25 cellular contexts compared by ENCODE assay signal in genomic region chr10:71228875-71229720, GRCh38. TPM values are rescaled to one million over a fixed set of nuclear protein-coding genes. Genes with fewer than 3 reads are reported as not detected.
DNase-seq lines count a peak whose midpoint lies in the region; ATAC-seq and TF ChIP-seq lines count a peak whose summit lies in the region.
"Had no signal": no experiment of that assay in that cellular context is flagged by ENCODE, and none has a peak within 500 bp of the region (broad histone marks: within the 10 kb centered on the region; RNA-seq: fewer than 3 reads in every experiment).

No MANE protein-coding gene starts in this region.

- ATAC-seq in mucosa of descending colon = no peak
- ATAC-seq in stimulated activated memory B cell treated with anti-CD40 and anti-IgM and Interleukin-4, amounts not matched to agents 10 μg/mL and 1 μg/mL and 100 μg/mL, for 72 hours = peak; percentile 28
- ATAC-seq in naive thymus-derived CD4-positive, alpha-beta T cell = no peak
- no peak for ATAC-seq in HG02588 (IDR thresholded peaks at IDR 0.05; ENCODE audit: unreplicated experiment)
- no peak for ATAC-seq in HG03571 (IDR thresholded peaks at IDR 0.05; ENCODE audit: unreplicated experiment)
- ATAC-seq: effector memory CD8-positive, alpha-beta T cell; psoas muscle had no signal

- H3K36me3 ChIP-seq in HEK293 (ENCODE audit: control insufficient read depth in 2 of 2, insufficient read depth in 1 of 2, low read length in 2 of 2) = peaks cover 0 to 11% of the 10 kb centered on the region in 2 experiments; a peak in 1 of 3 replicates
- H3K36me3 ChIP-seq in mucosa of descending colon (ENCODE audit: low read depth) = no peaks in the 10 kb centered on the region
- no peaks in the 10 kb centered on the region for H3K36me3 ChIP-seq in naive thymus-derived CD4-positive, alpha-beta T cell (ENCODE audit: control insufficient read depth in 2 of 3, insufficient read depth in 3 of 3, low read length in 3 of 3)
- H3K36me3 ChIP-seq: suprapubic skin had no signal

- H3K27me3 Mint-ChIP-seq in stimulated activated memory B cell treated with anti-CD40 and anti-IgM and Interleukin-4, amounts not matched to agents 10 μg/mL and 1 μg/mL and 100 μg/mL, for 72 hours = peaks cover 25% of the 10 kb centered on the region
- peaks cover 0 to 7% (median 4%) of the 10 kb centered on the region in 5 donors for H3K27me3 Mint-ChIP-seq in naive thymus-derived CD4-positive, alpha-beta T cell

- POLR2A ChIA-PET in HEK293 (lab: Yijun Ruan, JAX) = no interaction called here
- POLR2A ChIA-PET in naive thymus-derived CD4-positive, alpha-beta T cell (lab: Charles Lee) = no interaction called here

- DNase-seq in mucosa of descending colon (peak in 2 of 3 donors; percentile 16 to 36), T-helper 2 cell (no peak)
- no peak for DNase-seq in naive thymus-derived CD4-positive, alpha-beta T cell
- DNase-seq: activated B cell treated with CpG ODN at 0.5 μM for 24 hours; activated naive CD8-positive, alpha-beta T cell treated with anti-CD3 and anti-CD28 coated beads, Interleukin-2, amount 10 ng/mL, durations not matched to agents 7 days and 5 days; effector memory CD8-positive, alpha-beta T cell; foreskin fibroblast; NCI-H1092 treated with DMSO at 0.1 percent for 48 hours; NCI-H2081; NCI-H345; NCI-H82; psoas muscle; SHP77; small intestine; T1000 had no signal

- peaks cover 25% of the 10 kb centered on the region for H3K4me1 ChIP-seq in HEK293 (ENCODE audit: control insufficient read depth, insufficient read depth, low read length)
- peaks cover 11% of the 10 kb centered on the region for H3K4me1 ChIP-seq in mucosa of descending colon (ENCODE audit: low read depth)
- no peaks in the 10 kb centered on the region for H3K4me1 ChIP-seq in naive thymus-derived CD4-positive, alpha-beta T cell (ENCODE audit: control insufficient read depth in 2 of 2, insufficient read depth in 2 of 2, low read length in 2 of 2)

- no peak overlapping the region for H3K4me3 ChIP-seq in HEK293 (ENCODE audit: low read depth, low read length)
- no peak overlapping the region for H3K4me3 ChIP-seq in mucosa of descending colon
- no peak overlapping the region for H3K4me3 ChIP-seq in naive thymus-derived CD4-positive, alpha-beta T cell (ENCODE audit: low read length)
- H3K4me3 ChIP-seq: heart right ventricle, psoas muscle, suprapubic skin had no signal

- no peaks in the 10 kb centered on the region for H3K9me3 Mint-ChIP-seq in stimulated activated memory B cell treated with anti-CD40 and anti-IgM and Interleukin-4, amounts not matched to agents 10 μg/mL and 1 μg/mL and 100 μg/mL, for 72 hours
- no peaks in the 10 kb centered on the region for H3K9me3 Mint-ChIP-seq in naive thymus-derived CD4-positive, alpha-beta T cell
- H3K9me3 Mint-ChIP-seq: activated B cell treated with CpG ODN at 0.5 μM for 24 hours; activated naive CD8-positive, alpha-beta T cell treated with anti-CD3 and anti-CD28 coated beads, Interleukin-2, amount 10 ng/mL, durations not matched to agents 7 days and 5 days; effector memory CD8-positive, alpha-beta T cell; IgD-negative memory B cell had no signal

- H3K27ac ChIP-seq in HEK293 (ENCODE audit: extremely low read depth, low read depth, low read length) (no peak overlapping the region), cingulate gyrus (ENCODE audit: low read depth, low read length) (peak overlapping the region; percentile 97)
- no peak overlapping the region for H3K27ac ChIP-seq in naive thymus-derived CD4-positive, alpha-beta T cell (ENCODE audit: low read depth, low read length)
- H3K27ac ChIP-seq: C4-2B, psoas muscle, suprapubic skin had no signal

- H3K9me3 ChIP-seq in HEK293 (ENCODE audit: control insufficient read depth, insufficient read depth, low read depth, low read length) = no peaks in the 10 kb centered on the region
- H3K9me3 ChIP-seq in mucosa of descending colon = no peaks in the 10 kb centered on the region
- H3K9me3 ChIP-seq in naive thymus-derived CD4-positive, alpha-beta T cell (ENCODE audit: control insufficient read depth in 2 of 3, low read length in 3 of 3) = no peaks in the 10 kb centered on the region
- H3K9me3 ChIP-seq: heart right ventricle, psoas muscle, suprapubic skin had no signal

- intact Hi-C loops in mucosa of descending colon (cut with DNase I, micrococcal nuclease) = no loop called here
- intact Hi-C loops in naive thymus-derived CD4-positive, alpha-beta T cell (cut with micrococcal nuclease) = no loop called here

- TF ChIP-seq CTCF in HEK293 (tag by site-specific recombination; IDR thresholded peaks at IDR 0.05) (no peak), mucosa of descending colon (IDR thresholded peaks at IDR 0.05) (no peak)

- CTCF ChIA-PET in HEK293 (lab: Yijun Ruan, JAX) = interaction anchor here (0.6 to 3.1 kb wide), 4 partner anchors 16 to 381 kb away, joined by 3 to 12 read pairs (median 4); no protein-coding TSS in a partner anchor
- CTCF ChIA-PET in naive thymus-derived CD4-positive, alpha-beta T cell (lab: Charles Lee) = no interaction called here

- no peak overlapping the region for H3K4me3 Mint-ChIP-seq in stimulated activated memory B cell treated with anti-CD40 and anti-IgM and Interleukin-4, amounts not matched to agents 10 μg/mL and 1 μg/mL and 100 μg/mL, for 72 hours
- H3K4me3 Mint-ChIP-seq in naive thymus-derived CD4-positive, alpha-beta T cell = no peak overlapping the region
- H3K4me3 Mint-ChIP-seq: activated B cell treated with CpG ODN at 0.5 μM for 24 hours; activated naive CD8-positive, alpha-beta T cell treated with anti-CD3 and anti-CD28 coated beads, Interleukin-2, amount 10 ng/mL, durations not matched to agents 7 days and 5 days; effector memory CD8-positive, alpha-beta T cell; IgD-negative memory B cell had no signal

- no peaks in the 10 kb centered on the region for H3K27me3 ChIP-seq in naive thymus-derived CD4-positive, alpha-beta T cell (ENCODE audit: control insufficient read depth in 2 of 2, insufficient read depth in 2 of 2, low read length in 2 of 2)
- H3K27me3 ChIP-seq: heart right ventricle, suprapubic skin had no signal

- no peaks in the 10 kb centered on the region for H3K36me3 Mint-ChIP-seq in stimulated activated memory B cell treated with anti-CD40 and anti-IgM and Interleukin-4, amounts not matched to agents 10 μg/mL and 1 μg/mL and 100 μg/mL, for 72 hours
- no peaks in the 10 kb centered on the region for H3K36me3 Mint-ChIP-seq in naive thymus-derived CD4-positive, alpha-beta T cell
- H3K36me3 Mint-ChIP-seq: activated naive CD8-positive, alpha-beta T cell treated with anti-CD3 and anti-CD28 coated beads, Interleukin-2, amount 10 ng/mL, durations not matched to agents 7 days and 5 days had no signal

- H3K4me1 Mint-ChIP-seq in stimulated activated memory B cell treated with anti-CD40 and anti-IgM and Interleukin-4, amounts not matched to agents 10 μg/mL and 1 μg/mL and 100 μg/mL, for 72 hours = no peaks in the 10 kb centered on the region
- H3K4me1 Mint-ChIP-seq in naive thymus-derived CD4-positive, alpha-beta T cell = no peaks in the 10 kb centered on the region
- H3K4me1 Mint-ChIP-seq: activated B cell treated with CpG ODN at 0.5 μM for 24 hours; activated naive CD8-positive, alpha-beta T cell treated with anti-CD3 and anti-CD28 coated beads, Interleukin-2, amount 10 ng/mL, durations not matched to agents 7 days and 5 days; IgD-negative memory B cell had no signal

- H3K27ac Mint-ChIP-seq in stimulated activated memory B cell treated with anti-CD40 and anti-IgM and Interleukin-4, amounts not matched to agents 10 μg/mL and 1 μg/mL and 100 μg/mL, for 72 hours = no peak overlapping the region
- no peak overlapping the region for H3K27ac Mint-ChIP-seq in naive thymus-derived CD4-positive, alpha-beta T cell
- H3K27ac Mint-ChIP-seq: activated B cell treated with CpG ODN at 0.5 μM for 24 hours; activated naive CD8-positive, alpha-beta T cell treated with anti-CD3 and anti-CD28 coated beads, Interleukin-2, amount 10 ng/mL, durations not matched to agents 7 days and 5 days; effector memory CD8-positive, alpha-beta T cell; IgD-negative memory B cell had no signal

TF ChIP-seq in HEK293, 187 proteins besides CTCF, POLR2A, EP300 and RAD21:
- TF ChIP-seq ZNF600 (tag by site-specific recombination; IDR thresholded peaks at IDR 0.05) = peak; percentile 67; the same call in 1 of the 2 replicates
- TF ChIP-seq ZFHX2 (tag by site-specific recombination; conservative IDR thresholded peaks at IDR 0.05) = peak; percentile 79
- TF ChIP-seq KLF1 (tag by site-specific recombination; IDR thresholded peaks at IDR 0.05) = peak; percentile 34; the same call in 1 of the 2 replicates
- peak; percentile 33; the same call in 1 of the 2 replicates for TF ChIP-seq ZNF341 (tag by site-specific recombination; IDR thresholded peaks at IDR 0.05; ENCODE audit: low read depth)
- TF ChIP-seq PATZ1 (tag by site-specific recombination; IDR thresholded peaks at IDR 0.05) = no peak
TF ChIP-seq in HEK293: peak in this region for 4.

RNA-seq across cellular contexts. Expression of gene UNC5B, which starts 16.7 kb away (rescaled TPM):
- 10 to 100 TPM; 11.0 to 17.4 (median 11.4) TPM for total RNA-seq in mucosa of descending colon
- under 1 TPM in 2 of 5 experiments, not detected in 3; 0.08 TPM for total RNA-seq in naive thymus-derived CD4-positive, alpha-beta T cell
- polyA plus RNA-seq in naive thymus-derived CD4-positive, alpha-beta T cell = not detected
- total RNA-seq: activated B cell treated with CpG ODN at 0.5 μM for 24 hours, OCI-LY7 had no signal
- polyA plus RNA-seq: IgD-negative memory B cell had no signal

Comparison
In these comparisons a context has a peak if more than half of its experiments do, and no peak if none do; other contexts are left out.
1. DNase-seq: peak in mucosa of descending colon (2 of 3); none in naive thymus-derived CD4-positive, alpha-beta T cell (0 of 9) and T-helper 2 cell (0 of 5).
2. RNA of gene UNC5B, which starts 16.7 kb away (total RNA-seq): 11.0 to 17.4 TPM in mucosa of descending colon; 0.08 TPM in naive thymus-derived CD4-positive, alpha-beta T cell; every median in the first group is over 10 times any median in the second.